ENCODE assay signal across 1 cellular context in the genomic region with DNA sequence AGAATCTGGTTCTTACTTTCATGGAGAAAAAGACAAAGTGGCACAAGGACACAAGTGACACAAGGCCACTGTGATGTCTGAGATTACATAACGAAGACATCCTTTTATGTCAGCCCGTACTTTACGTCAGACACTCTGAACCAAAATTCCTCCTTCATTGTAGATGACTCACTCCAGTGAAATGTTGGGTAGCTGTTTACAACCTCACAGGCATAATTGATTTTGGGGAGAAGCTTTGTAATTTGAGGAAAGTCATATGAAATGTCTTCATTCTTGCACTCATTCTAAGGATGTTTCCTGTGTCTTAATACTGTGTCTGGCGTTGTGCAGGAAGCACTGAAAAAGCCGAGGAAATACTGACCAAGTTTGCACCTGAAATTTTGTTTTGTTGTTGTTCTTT.
TF ChIP-seq lines count a peak whose summit lies in the region.

No MANE protein-coding gene starts in this region.

TF ChIP-seq in HEK293, 187 proteins besides CTCF, POLR2A, EP300 and RAD21 (continued from another document):
- TF ChIP-seq, protein P1, sequence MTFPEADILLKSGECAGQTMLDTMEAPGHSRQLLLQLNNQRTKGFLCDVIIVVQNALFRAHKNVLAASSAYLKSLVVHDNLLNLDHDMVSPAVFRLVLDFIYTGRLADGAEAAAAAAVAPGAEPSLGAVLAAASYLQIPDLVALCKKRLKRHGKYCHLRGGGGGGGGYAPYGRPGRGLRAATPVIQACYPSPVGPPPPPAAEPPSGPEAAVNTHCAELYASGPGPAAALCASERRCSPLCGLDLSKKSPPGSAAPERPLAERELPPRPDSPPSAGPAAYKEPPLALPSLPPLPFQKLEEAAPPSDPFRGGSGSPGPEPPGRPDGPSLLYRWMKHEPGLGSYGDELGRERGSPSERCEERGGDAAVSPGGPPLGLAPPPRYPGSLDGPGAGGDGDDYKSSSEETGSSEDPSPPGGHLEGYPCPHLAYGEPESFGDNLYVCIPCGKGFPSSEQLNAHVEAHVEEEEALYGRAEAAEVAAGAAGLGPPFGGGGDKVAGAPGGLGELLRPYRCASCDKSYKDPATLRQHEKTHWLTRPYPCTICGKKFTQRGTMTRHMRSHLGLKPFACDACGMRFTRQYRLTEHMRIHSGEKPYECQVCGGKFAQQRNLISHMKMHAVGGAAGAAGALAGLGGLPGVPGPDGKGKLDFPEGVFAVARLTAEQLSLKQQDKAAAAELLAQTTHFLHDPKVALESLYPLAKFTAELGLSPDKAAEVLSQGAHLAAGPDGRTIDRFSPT (tag by site-specific recombination; IDR thresholded peaks at IDR 0.05), result peak; percentile 47; the same call in 1 of the 2 replicates
- TF ChIP-seq, protein P2, sequence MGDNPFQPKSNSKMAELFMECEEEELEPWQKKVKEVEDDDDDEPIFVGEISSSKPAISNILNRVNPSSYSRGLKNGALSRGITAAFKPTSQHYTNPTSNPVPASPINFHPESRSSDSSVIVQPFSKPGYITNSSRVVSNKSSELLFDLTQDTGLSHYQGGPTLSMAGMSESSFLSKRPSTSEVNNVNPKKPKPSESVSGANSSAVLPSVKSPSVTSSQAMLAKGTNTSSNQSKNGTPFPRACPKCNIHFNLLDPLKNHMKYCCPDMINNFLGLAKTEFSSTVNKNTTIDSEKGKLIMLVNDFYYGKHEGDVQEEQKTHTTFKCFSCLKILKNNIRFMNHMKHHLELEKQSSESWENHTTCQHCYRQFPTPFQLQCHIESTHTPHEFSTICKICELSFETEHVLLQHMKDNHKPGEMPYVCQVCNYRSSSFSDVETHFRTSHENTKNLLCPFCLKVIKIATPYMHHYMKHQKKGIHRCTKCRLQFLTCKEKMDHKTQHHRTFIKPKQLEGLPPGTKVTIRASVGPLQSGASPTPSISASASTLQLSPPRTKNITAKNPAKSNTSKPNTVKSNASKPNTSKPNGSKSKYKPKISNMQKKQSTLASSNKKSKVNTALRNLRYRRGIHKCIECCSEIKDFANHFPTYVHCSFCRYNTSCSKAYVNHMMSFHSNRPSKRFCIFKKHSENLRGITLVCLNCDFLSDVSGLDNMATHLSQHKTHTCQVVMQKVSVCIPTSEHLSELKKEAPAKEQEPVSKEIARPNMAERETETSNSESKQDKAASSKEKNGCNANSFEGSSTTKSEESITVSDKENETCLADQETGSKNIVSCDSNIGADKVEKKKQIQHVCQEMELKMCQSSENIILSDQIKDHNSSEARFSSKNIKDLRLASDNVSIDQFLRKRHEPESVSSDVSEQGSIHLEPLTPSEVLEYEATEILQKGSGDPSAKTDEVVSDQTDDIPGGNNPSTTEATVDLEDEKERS (tag by site-specific recombination; IDR thresholded peaks at IDR 0.05), result 0 out of 2 replicates have a peak, but pooled peaks have one; percentile 45
- TF ChIP-seq, protein P3, sequence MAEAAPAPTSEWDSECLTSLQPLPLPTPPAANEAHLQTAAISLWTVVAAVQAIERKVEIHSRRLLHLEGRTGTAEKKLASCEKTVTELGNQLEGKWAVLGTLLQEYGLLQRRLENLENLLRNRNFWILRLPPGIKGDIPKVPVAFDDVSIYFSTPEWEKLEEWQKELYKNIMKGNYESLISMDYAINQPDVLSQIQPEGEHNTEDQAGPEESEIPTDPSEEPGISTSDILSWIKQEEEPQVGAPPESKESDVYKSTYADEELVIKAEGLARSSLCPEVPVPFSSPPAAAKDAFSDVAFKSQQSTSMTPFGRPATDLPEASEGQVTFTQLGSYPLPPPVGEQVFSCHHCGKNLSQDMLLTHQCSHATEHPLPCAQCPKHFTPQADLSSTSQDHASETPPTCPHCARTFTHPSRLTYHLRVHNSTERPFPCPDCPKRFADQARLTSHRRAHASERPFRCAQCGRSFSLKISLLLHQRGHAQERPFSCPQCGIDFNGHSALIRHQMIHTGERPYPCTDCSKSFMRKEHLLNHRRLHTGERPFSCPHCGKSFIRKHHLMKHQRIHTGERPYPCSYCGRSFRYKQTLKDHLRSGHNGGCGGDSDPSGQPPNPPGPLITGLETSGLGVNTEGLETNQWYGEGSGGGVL (tag by site-specific recombination; IDR thresholded peaks at IDR 0.05), result peak; percentile 47
- TF ChIP-seq ZNF366 (tag by site-specific recombination; conservative IDR thresholded peaks at IDR 0.05) (peak; percentile 57), ZNF416 (tag by site-specific recombination; IDR thresholded peaks at IDR 0.05) (no peak), ZNF629 (tag by site-specific recombination; IDR thresholded peaks at IDR 0.05) (peak; percentile 81), ZNF18 (tag by site-specific recombination; IDR thresholded peaks at IDR 0.05) (no peak), ZNF654 (tag by site-specific recombination; IDR thresholded peaks at IDR 0.05; ENCODE audit: low read depth) (no peak), ZNF2 (tag by site-specific recombination; IDR thresholded peaks at IDR 0.05) (no peak), ZFP37 (tag by site-specific recombination; IDR thresholded peaks at IDR 0.05) (no peak), GLI4 (tag by site-specific recombination; IDR thresholded peaks at IDR 0.05) (no peak), ZBTB21 (tag by site-specific recombination; IDR thresholded peaks at IDR 0.05) (peak; percentile 97), PRDM1 (tag by site-specific recombination; IDR thresholded peaks at IDR 0.05) (0 out of 2 replicates have a peak, but pooled peaks have one; percentile 25), ZNF660 (tag by site-specific recombination; IDR thresholded peaks at IDR 0.05) (peak; percentile 84), GLIS2 (tag by site-specific recombination; IDR thresholded peaks at IDR 0.05) (no peak), ZNF701 (tag by site-specific recombination; IDR thresholded peaks at IDR 0.05) (no peak), ZNF670 (tag by site-specific recombination; IDR thresholded peaks at IDR 0.05; ENCODE audit: low read depth) (no peak), ZNF394 (tag by site-specific recombination; IDR thresholded peaks at IDR 0.05; ENCODE audit: borderline replicate concordance) (peak; percentile 61; the same call in 1 of the 2 replicates), ZNF302 (tag by site-specific recombination; IDR thresholded peaks at IDR 0.05; ENCODE audit: low read depth) (no peak), ZNF37A (tag by site-specific recombination; IDR thresholded peaks at IDR 0.05) (no peak), ZNF133 (tag by site-specific recombination; IDR thresholded peaks at IDR 0.05) (no peak)
- TF ChIP-seq, protein P4, sequence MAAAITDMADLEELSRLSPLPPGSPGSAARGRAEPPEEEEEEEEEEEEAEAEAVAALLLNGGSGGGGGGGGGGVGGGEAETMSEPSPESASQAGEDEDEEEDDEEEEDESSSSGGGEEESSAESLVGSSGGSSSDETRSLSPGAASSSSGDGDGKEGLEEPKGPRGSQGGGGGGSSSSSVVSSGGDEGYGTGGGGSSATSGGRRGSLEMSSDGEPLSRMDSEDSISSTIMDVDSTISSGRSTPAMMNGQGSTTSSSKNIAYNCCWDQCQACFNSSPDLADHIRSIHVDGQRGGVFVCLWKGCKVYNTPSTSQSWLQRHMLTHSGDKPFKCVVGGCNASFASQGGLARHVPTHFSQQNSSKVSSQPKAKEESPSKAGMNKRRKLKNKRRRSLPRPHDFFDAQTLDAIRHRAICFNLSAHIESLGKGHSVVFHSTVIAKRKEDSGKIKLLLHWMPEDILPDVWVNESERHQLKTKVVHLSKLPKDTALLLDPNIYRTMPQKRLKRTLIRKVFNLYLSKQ (tag by site-specific recombination; IDR thresholded peaks at IDR 0.05; ENCODE audit: borderline replicate concordance), result no peak
- TF ChIP-seq, protein P5, sequence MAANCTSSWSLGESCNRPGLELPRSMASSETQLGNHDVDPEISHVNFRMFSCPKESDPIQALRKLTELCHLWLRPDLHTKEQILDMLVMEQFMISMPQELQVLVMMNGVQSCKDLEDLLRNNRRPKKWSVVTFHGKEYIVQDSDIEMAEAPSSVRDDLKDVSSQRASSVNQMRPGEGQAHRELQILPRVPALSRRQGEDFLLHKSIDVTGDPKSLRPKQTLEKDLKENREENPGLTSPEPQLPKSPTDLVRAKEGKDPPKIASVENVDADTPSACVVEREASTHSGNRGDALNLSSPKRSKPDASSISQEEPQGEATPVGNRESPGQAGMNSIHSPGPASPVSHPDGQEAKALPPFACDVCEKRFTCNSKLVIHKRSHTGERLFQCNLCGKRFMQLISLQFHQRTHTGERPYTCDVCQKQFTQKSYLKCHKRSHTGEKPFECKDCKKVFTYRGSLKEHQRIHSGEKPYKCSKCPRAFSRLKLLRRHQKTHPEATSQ (tag by site-specific recombination; IDR thresholded peaks at IDR 0.05), result no peak
